1 cellular context compared by ENCODE assay signal in genomic region chr19:18324373-18324731, GRCh38.
A peak's percentile ranks its signal among the peaks of the same experiment; 100 is the strongest.
TF ChIP-seq lines count a peak whose summit lies in the region.
"Not testable (repeated sequence)": the region's sequence is repeated elsewhere in the genome, so short reads cannot be mapped to it uniquely, and the experiment has no call there.

No MANE protein-coding gene starts in this region.

TF ChIP-seq in A549, 52 proteins besides CTCF, POLR2A, EP300 and RAD21:
- TF ChIP-seq FOSL2 (IDR thresholded peaks at IDR 0.05) = not testable (repeated sequence)
- peak; percentile 59 for TF ChIP-seq FOSL2 (CRISPR knock-in tag; IDR thresholded peaks at IDR 0.05)
